8 cellular contexts compared by ENCODE assay signal in the genomic region with DNA sequence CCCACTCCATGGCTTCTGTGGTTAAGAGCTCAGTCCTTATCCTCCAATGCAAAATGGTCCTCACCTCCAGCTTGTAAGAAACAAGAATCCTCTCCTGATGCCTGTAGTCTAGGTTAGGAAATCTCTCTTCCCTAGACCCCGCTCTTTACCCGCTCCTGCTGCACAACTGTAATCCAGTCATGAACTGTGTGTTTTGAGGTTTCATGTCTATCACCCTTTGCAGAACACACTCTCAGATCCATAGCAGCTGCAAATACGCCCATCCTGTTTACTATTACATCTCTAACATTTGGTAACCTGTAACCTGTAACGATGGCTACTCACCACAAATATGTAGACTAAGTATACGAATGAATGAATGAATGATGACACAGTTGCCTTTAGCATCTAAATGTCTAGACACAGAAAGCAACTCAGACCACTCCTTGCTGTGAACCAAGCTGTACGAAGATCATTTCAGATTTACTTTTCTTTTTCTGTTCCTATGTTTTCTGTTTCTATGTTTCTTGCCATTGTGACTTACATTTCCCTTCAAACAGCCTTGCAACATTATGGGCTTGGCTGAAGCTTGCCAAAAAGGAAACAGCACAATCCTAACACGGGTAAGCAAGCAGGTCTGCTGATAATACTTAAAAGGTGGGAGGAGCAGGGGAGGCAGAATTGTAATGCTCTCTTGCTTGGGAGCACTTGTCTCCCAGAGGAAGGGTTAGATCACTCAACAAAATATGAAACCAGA. TPM values are rescaled to one million over a fixed set of nuclear protein-coding genes. Genes with fewer than 3 reads are reported as not detected.
DNase-seq lines count a peak whose midpoint lies in the region; ATAC-seq and TF ChIP-seq lines count a peak whose summit lies in the region.

No MANE protein-coding gene starts in this region.

- no peak for TF ChIP-seq CTCF in CD4-positive, alpha-beta T cell (IDR thresholded peaks at IDR 0.05)
- TF ChIP-seq CTCF in smooth muscle cell (IDR thresholded peaks at IDR 0.05; ENCODE audit: borderline replicate concordance, insufficient read depth, poor library complexity, severe bottlenecking) (no peak), RWPE1 (conservative IDR thresholded peaks at IDR 0.05; ENCODE audit: low read depth) (no peak), sigmoid colon (IDR thresholded peaks at IDR 0.05) (no peak)

- no peaks in the 10 kb centered on the region for H3K9me3 ChIP-seq in CD4-positive, alpha-beta T cell (ENCODE audit: control insufficient read depth, low read length)
- H3K9me3 ChIP-seq in smooth muscle cell (replicated peaks; ENCODE audit: low read depth): no peaks in the 10 kb centered on the region
- H3K9me3 ChIP-seq in sigmoid colon: no peaks in the 10 kb centered on the region

- H3K4me3 ChIP-seq in smooth muscle cell (no peak overlapping the region), sigmoid colon (no peak overlapping the region)

- no peaks in the 10 kb centered on the region for H3K36me3 ChIP-seq in smooth muscle cell (ENCODE audit: low read depth)
- no peaks in the 10 kb centered on the region for H3K36me3 ChIP-seq in sigmoid colon

- peaks cover 8% of the 10 kb centered on the region for H3F3A ChIP-seq in smooth muscle cell (ENCODE audit: low read depth)

- TF ChIP-seq EP300 in sigmoid colon (IDR thresholded peaks at IDR 0.05): no peak

- intact Hi-C loops in CD4-positive, alpha-beta T cell (cut with DNase I, micrococcal nuclease): loop anchor here in 1 of 2 experiments (1.0 to 10.0 kb wide), 5 partner anchors 12 to 831 kb away; partner anchors contain the start of gene EPHA4
- intact Hi-C loops in sigmoid colon (cut with DNase I): no loop called here

- H3K4me3 Mint-ChIP-seq in CD4-positive, alpha-beta T cell: no peak overlapping the region

- peak overlapping the region; percentile 80 for H3K9ac ChIP-seq in smooth muscle cell (ENCODE audit: low read depth)

- H3K9me3 Mint-ChIP-seq in CD4-positive, alpha-beta T cell: no peaks in the 10 kb centered on the region
- peaks cover 0 to 5% of the 10 kb centered on the region in 2 donors for H3K9me3 Mint-ChIP-seq in activated naive CD4-positive, alpha-beta T cell treated with anti-CD3 and anti-CD28 coated beads, Interleukin-2, amount 50 U/mL, for 72 hours

- no peaks in the 10 kb centered on the region for H3K27me3 Mint-ChIP-seq in CD4-positive, alpha-beta T cell

- no peaks in the 10 kb centered on the region for H3K27me3 ChIP-seq in CD4-positive, alpha-beta T cell (ENCODE audit: control insufficient read depth, insufficient read depth, low read length)
- peaks cover 3% of the 10 kb centered on the region for H3K27me3 ChIP-seq in smooth muscle cell (ENCODE audit: low read depth)
- H3K27me3 ChIP-seq in sigmoid colon: no peaks in the 10 kb centered on the region

- POLR2A ChIA-PET in CD4-positive, alpha-beta T cell (lab: Charles Lee): interaction anchor here (0.7 to 5.0 kb wide), 40 partner anchors 9 to 506 kb away, joined by 3 to 106 read pairs (median 4); partner anchors contain the start of gene EPHA4
- POLR2A ChIA-PET in RWPE1 (lab: Yijun Ruan, JAX; ENCODE audit: low non-redundant PET): no interaction called here

- H3K4me2 ChIP-seq in smooth muscle cell: peak overlapping the region; percentile 71

- WGBS in smooth muscle cell (ENCODE audit: low lambda C conversion rate): 64% methylated on average over 7 of the region's 7 CpGs
- 16 to 29% methylated on average over 7 of the region's 7 CpGs for WGBS in sigmoid colon, 2 donors

- peak in 9 of 10 experiments; percentile 12 to 58 (median 31) for DNase-seq in CD4-positive, alpha-beta T cell
- DNase-seq in activated naive CD4-positive, alpha-beta T cell treated with anti-CD3 and anti-CD28 coated beads, Interleukin-2, amount 50 U/mL, for 72 hours (ENCODE audit: low spot score in 2 of 2): peak in 1 of 2 donors; percentile 33
- DNase-seq in smooth muscle cell (lab: John Stamatoyannopoulos, UW; ENCODE audit: unreplicated experiment) (no peak), RWPE1 (ENCODE audit: low spot score) (no peak), sigmoid colon (no peak)

- no peaks in the 10 kb centered on the region for H3K4me1 Mint-ChIP-seq in CD4-positive, alpha-beta T cell (ENCODE audit: low read depth)

- H3K4me1 ChIP-seq in smooth muscle cell (ENCODE audit: low read depth): peaks cover 36% of the 10 kb centered on the region
- peaks cover 0 to 63% (median 57%) of the 10 kb centered on the region in 4 donors for H3K4me1 ChIP-seq in sigmoid colon

- ATAC-seq in CD4-positive, alpha-beta T cell (ENCODE audit: poor library complexity): peak; percentile 75
- peak; percentile 60 for ATAC-seq in GM19351 (IDR thresholded peaks at IDR 0.05; ENCODE audit: unreplicated experiment)
- ATAC-seq in HG03196 (IDR thresholded peaks at IDR 0.05; ENCODE audit: unreplicated experiment): peak; percentile 62
- peak; percentile 72 to 84 for ATAC-seq in activated naive CD4-positive, alpha-beta T cell treated with anti-CD3 and anti-CD28 coated beads, Interleukin-2, amount 50 U/mL, for 72 hours
- ATAC-seq in GM21717 (IDR thresholded peaks at IDR 0.05; ENCODE audit: unreplicated experiment): no peak

- H3K79me2 ChIP-seq in smooth muscle cell (ENCODE audit: low read depth): no peaks in the 10 kb centered on the region

- H2AFZ ChIP-seq in smooth muscle cell (ENCODE audit: low read depth): no peak overlapping the region

- no peak overlapping the region for H3K27ac Mint-ChIP-seq in CD4-positive, alpha-beta T cell
- no peak overlapping the region for H3K27ac Mint-ChIP-seq in activated naive CD4-positive, alpha-beta T cell treated with anti-CD3 and anti-CD28 coated beads, Interleukin-2, amount 50 U/mL, for 72 hours

- no peak for TF ChIP-seq POLR2A in sigmoid colon (IDR thresholded peaks at IDR 0.05)

- CTCF ChIA-PET in CD4-positive, alpha-beta T cell (lab: Charles Lee): interaction anchor here (0.6 to 4.5 kb wide), 5 partner anchors 10 to 54 kb away, joined by 3 to 28 read pairs (median 3); partner anchors contain the start of gene EPHA4
- CTCF ChIA-PET in RWPE1 (lab: Yijun Ruan, JAX): interaction anchor here (0.5 to 0.6 kb wide), 2 partner anchors 28 to 564 kb away, joined by 3 read pairs; no protein-coding TSS in a partner anchor

- no peaks in the 10 kb centered on the region for H4K20me1 ChIP-seq in smooth muscle cell (ENCODE audit: low read depth)

- peak overlapping the region; percentile 87 for H3K27ac ChIP-seq in CD4-positive, alpha-beta T cell (ENCODE audit: low read depth, low read length)
- H3K27ac ChIP-seq in smooth muscle cell (ENCODE audit: low read depth) (peak overlapping the region; percentile 96), RWPE1 (no peak overlapping the region), sigmoid colon (peak overlapping the region in 1 of 4 donors; percentile 51)

- H3K36me3 Mint-ChIP-seq in CD4-positive, alpha-beta T cell (ENCODE audit: low read depth): peaks cover 8% of the 10 kb centered on the region
- H3K36me3 Mint-ChIP-seq in activated naive CD4-positive, alpha-beta T cell treated with anti-CD3 and anti-CD28 coated beads, Interleukin-2, amount 50 U/mL, for 72 hours: no peaks in the 10 kb centered on the region

RNA-seq across cellular contexts. Expression of gene EPHA4, which starts 53.7 kb away (rescaled TPM):
- total RNA-seq in CD4-positive, alpha-beta T cell: 10 to 100 TPM; 85.7 to 86.5 TPM
- total RNA-seq in activated naive CD4-positive, alpha-beta T cell treated with anti-CD3 and anti-CD28 coated beads, Interleukin-2, amount 50 U/mL, for 72 hours: 1 to 10 TPM in 1 of 2 donors, under 1 TPM in 1; 0.73 to 5.2 TPM
- total RNA-seq in smooth muscle cell (34.1 and 48.3 TPM in 2 replicates), sigmoid colon (10 to 100 TPM; 26.9 to 50.7 (median 37.0) TPM)
- polyA plus RNA-seq in smooth muscle cell (2.8 and 9.3 TPM in 2 replicates), sigmoid colon (1 to 10 TPM; 1.2 to 4.8 (median 1.8) TPM)

Comparison
In these comparisons a context has a peak if more than half of its experiments do, and no peak if none do; other contexts are left out.
1. DNase-seq: peak in CD4-positive, alpha-beta T cell (9 of 10); none in smooth muscle cell (single experiment), RWPE1 (single experiment) and sigmoid colon (single experiment).